Comparison of ENCODE assay signal across 1 cellular context in genomic region chr12:104576980-104577925, GRCh38.
TF ChIP-seq lines count a peak whose summit lies in the region.

No MANE protein-coding gene starts in this region.

TF ChIP-seq in K562, 482 proteins besides CTCF, POLR2A, EP300 and RAD21 (continued from another document and continues in another):
- TF ChIP-seq CREB1 (IDR thresholded peaks at IDR 0.05) (peak; percentile 52; the same call in 1 of the 2 replicates), CREB1 (CRISPR knock-in tag; IDR thresholded peaks at IDR 0.05) (no peak), NR2C2 (CRISPR knock-in tag; IDR thresholded peaks at IDR 0.05) (no peak), NR2C2 (tag; IDR thresholded peaks at IDR 0.05) (peak; percentile 58; the same call in 1 of the 2 replicates), FOXK2 (conservative IDR thresholded peaks at IDR 0.05 in 1 of 2, IDR thresholded peaks at IDR 0.05 in 1 of 2; ENCODE audit: low read depth in 2 of 2) (peak in 1 of 2 experiments; percentile 51; a peak in 1 of 4 replicates), CC2D1A (IDR thresholded peaks at IDR 0.05) (peak; percentile 62; the same call in 1 of the 2 replicates), PHB2 (IDR thresholded peaks at IDR 0.05; ENCODE audit: low read depth) (peak; percentile 71), FOXM1 (IDR thresholded peaks at IDR 0.05; ENCODE audit: low read depth) (peak; percentile 57; the same call in 1 of the 2 replicates), FOXM1 (CRISPR knock-in tag; IDR thresholded peaks at IDR 0.05; ENCODE audit: low read depth) (no peak), ZNF212 (CRISPR knock-in tag; IDR thresholded peaks at IDR 0.05) (no peak), NR2C1 (IDR thresholded peaks at IDR 0.05) (peak; percentile 75), NR2C1 (tag; IDR thresholded peaks at IDR 0.05) (peak; percentile 81), ZNF263 (CRISPR knock-in tag; IDR thresholded peaks at IDR 0.05; ENCODE audit: borderline replicate concordance) (no peak), L3MBTL2 (IDR thresholded peaks at IDR 0.05) (no peak), ZFPM2 (CRISPR knock-in tag; IDR thresholded peaks at IDR 0.05) (no peak), MTA2 (IDR thresholded peaks at IDR 0.05; ENCODE audit: low read depth) (peak; percentile 78), NCOR1 (IDR thresholded peaks at IDR 0.05) (peak; percentile 91), ADNP (tag; IDR thresholded peaks at IDR 0.05) (no peak), ARID1B (IDR thresholded peaks at IDR 0.05) (peak; percentile 94), ZNF384 (IDR thresholded peaks at IDR 0.05; ENCODE audit: low read depth, low read length) (peak; percentile 96), PML (IDR thresholded peaks at IDR 0.05; ENCODE audit: low read length) (0 out of 2 replicates have a peak, but pooled peaks have one; percentile 66), ARNT (IDR thresholded peaks at IDR 0.05) (peak in 1 of 2 experiments; percentile 60; a peak in 2 of 4 replicates), PBX2 (CRISPR knock-in tag; IDR thresholded peaks at IDR 0.05; ENCODE audit: low read depth) (no peak), PBX2 (tag; conservative IDR thresholded peaks at IDR 0.05; ENCODE audit: low read depth) (no peak), TRIM24 (IDR thresholded peaks at IDR 0.05) (peak; percentile 57 to 75), HLTF (IDR thresholded peaks at IDR 0.05) (0 out of 2 replicates have a peak, but pooled peaks have one; percentile 41), ZNF23 (CRISPR knock-in tag; IDR thresholded peaks at IDR 0.05) (no peak), SIX5 (IDR thresholded peaks at IDR 0.05; ENCODE audit: borderline replicate concordance in 1 of 2, insufficient read depth in 1 of 2, low read depth in 1 of 2, low read length in 2 of 2) (no peak), TEAD4 (IDR thresholded peaks at IDR 0.05; ENCODE audit: low read length) (peak; percentile 86), TEAD4 (CRISPR knock-in tag; IDR thresholded peaks at IDR 0.05; ENCODE audit: borderline replicate concordance) (no peak), ELK3 (CRISPR knock-in tag; IDR thresholded peaks at IDR 0.05) (no peak), ASH1L (IDR thresholded peaks at IDR 0.05; ENCODE audit: borderline replicate concordance, low read depth, partially characterized antibody) (no peak), GATA2 (CRISPR knock-in tag; IDR thresholded peaks at IDR 0.05) (peak; percentile 64), ZKSCAN1 (IDR thresholded peaks at IDR 0.05; ENCODE audit: low read depth, low read length) (no peak), POLR2AphosphoS5 (IDR thresholded peaks at IDR 0.05; ENCODE audit: control insufficient read depth, insufficient read depth, low read depth, low read length) (peak; percentile 86), SMAD4 (CRISPR knock-in tag; conservative IDR thresholded peaks at IDR 0.05) (0 out of 2 replicates have a peak, but pooled peaks have one; percentile 10), KHSRP (IDR thresholded peaks at IDR 0.05) (0 out of 2 replicates have a peak, but pooled peaks have one; percentile 30), STAT5A (IDR thresholded peaks at IDR 0.05; ENCODE audit: borderline replicate concordance, low read length) (peak; percentile 62; the same call in 1 of the 2 replicates), NFIC (IDR thresholded peaks at IDR 0.05) (peak; percentile 67), MECOM (CRISPR knock-in tag; IDR thresholded peaks at IDR 0.05) (no peak), DMBX1 (CRISPR knock-in tag; IDR thresholded peaks at IDR 0.05; ENCODE audit: borderline replicate concordance) (0 out of 2 replicates have a peak, but pooled peaks have one; percentile 15), MYBL2 (IDR thresholded peaks at IDR 0.05; ENCODE audit: low read depth) (no peak), MYBL2 (CRISPR knock-in tag; IDR thresholded peaks at IDR 0.05; ENCODE audit: borderline replicate concordance) (no peak), PRDM10 (IDR thresholded peaks at IDR 0.05; ENCODE audit: partially characterized antibody) (peak; percentile 62)
- TF ChIP-seq, protein P1, sequence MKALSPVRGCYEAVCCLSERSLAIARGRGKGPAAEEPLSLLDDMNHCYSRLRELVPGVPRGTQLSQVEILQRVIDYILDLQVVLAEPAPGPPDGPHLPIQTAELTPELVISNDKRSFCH (CRISPR knock-in tag; IDR thresholded peaks at IDR 0.05): no peak
- TF ChIP-seq, protein P1 (tag; IDR thresholded peaks at IDR 0.05): no peak
- TF ChIP-seq, protein P2, sequence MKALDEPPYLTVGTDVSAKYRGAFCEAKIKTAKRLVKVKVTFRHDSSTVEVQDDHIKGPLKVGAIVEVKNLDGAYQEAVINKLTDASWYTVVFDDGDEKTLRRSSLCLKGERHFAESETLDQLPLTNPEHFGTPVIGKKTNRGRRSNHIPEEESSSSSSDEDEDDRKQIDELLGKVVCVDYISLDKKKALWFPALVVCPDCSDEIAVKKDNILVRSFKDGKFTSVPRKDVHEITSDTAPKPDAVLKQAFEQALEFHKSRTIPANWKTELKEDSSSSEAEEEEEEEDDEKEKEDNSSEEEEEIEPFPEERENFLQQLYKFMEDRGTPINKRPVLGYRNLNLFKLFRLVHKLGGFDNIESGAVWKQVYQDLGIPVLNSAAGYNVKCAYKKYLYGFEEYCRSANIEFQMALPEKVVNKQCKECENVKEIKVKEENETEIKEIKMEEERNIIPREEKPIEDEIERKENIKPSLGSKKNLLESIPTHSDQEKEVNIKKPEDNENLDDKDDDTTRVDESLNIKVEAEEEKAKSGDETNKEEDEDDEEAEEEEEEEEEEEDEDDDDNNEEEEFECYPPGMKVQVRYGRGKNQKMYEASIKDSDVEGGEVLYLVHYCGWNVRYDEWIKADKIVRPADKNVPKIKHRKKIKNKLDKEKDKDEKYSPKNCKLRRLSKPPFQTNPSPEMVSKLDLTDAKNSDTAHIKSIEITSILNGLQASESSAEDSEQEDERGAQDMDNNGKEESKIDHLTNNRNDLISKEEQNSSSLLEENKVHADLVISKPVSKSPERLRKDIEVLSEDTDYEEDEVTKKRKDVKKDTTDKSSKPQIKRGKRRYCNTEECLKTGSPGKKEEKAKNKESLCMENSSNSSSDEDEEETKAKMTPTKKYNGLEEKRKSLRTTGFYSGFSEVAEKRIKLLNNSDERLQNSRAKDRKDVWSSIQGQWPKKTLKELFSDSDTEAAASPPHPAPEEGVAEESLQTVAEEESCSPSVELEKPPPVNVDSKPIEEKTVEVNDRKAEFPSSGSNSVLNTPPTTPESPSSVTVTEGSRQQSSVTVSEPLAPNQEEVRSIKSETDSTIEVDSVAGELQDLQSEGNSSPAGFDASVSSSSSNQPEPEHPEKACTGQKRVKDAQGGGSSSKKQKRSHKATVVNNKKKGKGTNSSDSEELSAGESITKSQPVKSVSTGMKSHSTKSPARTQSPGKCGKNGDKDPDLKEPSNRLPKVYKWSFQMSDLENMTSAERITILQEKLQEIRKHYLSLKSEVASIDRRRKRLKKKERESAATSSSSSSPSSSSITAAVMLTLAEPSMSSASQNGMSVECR (CRISPR knock-in tag; IDR thresholded peaks at IDR 0.05): no peak
- TF ChIP-seq, protein P3, sequence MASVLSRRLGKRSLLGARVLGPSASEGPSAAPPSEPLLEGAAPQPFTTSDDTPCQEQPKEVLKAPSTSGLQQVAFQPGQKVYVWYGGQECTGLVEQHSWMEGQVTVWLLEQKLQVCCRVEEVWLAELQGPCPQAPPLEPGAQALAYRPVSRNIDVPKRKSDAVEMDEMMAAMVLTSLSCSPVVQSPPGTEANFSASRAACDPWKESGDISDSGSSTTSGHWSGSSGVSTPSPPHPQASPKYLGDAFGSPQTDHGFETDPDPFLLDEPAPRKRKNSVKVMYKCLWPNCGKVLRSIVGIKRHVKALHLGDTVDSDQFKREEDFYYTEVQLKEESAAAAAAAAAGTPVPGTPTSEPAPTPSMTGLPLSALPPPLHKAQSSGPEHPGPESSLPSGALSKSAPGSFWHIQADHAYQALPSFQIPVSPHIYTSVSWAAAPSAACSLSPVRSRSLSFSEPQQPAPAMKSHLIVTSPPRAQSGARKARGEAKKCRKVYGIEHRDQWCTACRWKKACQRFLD (CRISPR knock-in tag; IDR thresholded peaks at IDR 0.05): no peak
- TF ChIP-seq, protein P4, sequence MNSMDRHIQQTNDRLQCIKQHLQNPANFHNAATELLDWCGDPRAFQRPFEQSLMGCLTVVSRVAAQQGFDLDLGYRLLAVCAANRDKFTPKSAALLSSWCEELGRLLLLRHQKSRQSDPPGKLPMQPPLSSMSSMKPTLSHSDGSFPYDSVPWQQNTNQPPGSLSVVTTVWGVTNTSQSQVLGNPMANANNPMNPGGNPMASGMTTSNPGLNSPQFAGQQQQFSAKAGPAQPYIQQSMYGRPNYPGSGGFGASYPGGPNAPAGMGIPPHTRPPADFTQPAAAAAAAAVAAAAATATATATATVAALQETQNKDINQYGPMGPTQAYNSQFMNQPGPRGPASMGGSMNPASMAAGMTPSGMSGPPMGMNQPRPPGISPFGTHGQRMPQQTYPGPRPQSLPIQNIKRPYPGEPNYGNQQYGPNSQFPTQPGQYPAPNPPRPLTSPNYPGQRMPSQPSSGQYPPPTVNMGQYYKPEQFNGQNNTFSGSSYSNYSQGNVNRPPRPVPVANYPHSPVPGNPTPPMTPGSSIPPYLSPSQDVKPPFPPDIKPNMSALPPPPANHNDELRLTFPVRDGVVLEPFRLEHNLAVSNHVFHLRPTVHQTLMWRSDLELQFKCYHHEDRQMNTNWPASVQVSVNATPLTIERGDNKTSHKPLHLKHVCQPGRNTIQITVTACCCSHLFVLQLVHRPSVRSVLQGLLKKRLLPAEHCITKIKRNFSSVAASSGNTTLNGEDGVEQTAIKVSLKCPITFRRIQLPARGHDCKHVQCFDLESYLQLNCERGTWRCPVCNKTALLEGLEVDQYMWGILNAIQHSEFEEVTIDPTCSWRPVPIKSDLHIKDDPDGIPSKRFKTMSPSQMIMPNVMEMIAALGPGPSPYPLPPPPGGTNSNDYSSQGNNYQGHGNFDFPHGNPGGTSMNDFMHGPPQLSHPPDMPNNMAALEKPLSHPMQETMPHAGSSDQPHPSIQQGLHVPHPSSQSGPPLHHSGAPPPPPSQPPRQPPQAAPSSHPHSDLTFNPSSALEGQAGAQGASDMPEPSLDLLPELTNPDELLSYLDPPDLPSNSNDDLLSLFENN (IDR thresholded peaks at IDR 0.05; ENCODE audit: low read depth in 2 of 2, low read length in 2 of 2): peak in 1 of 2 experiments; percentile 59; a peak in 2 of 4 replicates
- TF ChIP-seq, protein P5, sequence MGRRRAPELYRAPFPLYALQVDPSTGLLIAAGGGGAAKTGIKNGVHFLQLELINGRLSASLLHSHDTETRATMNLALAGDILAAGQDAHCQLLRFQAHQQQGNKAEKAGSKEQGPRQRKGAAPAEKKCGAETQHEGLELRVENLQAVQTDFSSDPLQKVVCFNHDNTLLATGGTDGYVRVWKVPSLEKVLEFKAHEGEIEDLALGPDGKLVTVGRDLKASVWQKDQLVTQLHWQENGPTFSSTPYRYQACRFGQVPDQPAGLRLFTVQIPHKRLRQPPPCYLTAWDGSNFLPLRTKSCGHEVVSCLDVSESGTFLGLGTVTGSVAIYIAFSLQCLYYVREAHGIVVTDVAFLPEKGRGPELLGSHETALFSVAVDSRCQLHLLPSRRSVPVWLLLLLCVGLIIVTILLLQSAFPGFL (CRISPR knock-in tag; IDR thresholded peaks at IDR 0.05): no peak
